ENCODE assay signal across 20 cellular contexts in the genomic region with DNA sequence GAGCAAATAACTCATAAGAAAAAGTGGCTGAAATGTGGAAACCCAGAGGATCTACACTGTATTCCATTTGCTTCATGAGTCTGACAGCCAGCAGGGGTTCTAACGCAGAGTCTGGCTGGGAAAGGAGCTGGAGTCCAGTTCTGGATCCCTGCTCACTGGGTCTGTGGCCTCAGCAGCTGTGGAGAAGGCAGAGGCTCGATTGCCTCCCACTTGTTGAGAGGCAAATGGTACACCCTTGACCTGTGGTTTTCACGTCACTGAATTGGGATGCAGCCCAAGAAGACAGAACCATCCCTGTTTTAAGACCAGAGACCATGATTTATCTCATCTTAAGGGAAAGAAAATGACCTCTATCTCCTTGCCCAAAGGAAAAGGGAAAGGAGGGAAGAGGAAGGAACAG.
"Had no signal": no experiment of that assay in that cellular context is flagged by ENCODE, and none has a peak within 500 bp of the region (broad histone marks: within the 10 kb centered on the region; RNA-seq: fewer than 3 reads in every experiment).

No MANE protein-coding gene starts in this region.

- H3K27ac ChIP-seq: coronary artery, esophagus squamous epithelium, gastroesophageal sphincter, heart right ventricle, neutrophil, suprapubic skin had no signal

- H3K9me3 ChIP-seq: esophagus squamous epithelium, gastroesophageal sphincter, heart right ventricle, neutrophil, suprapubic skin had no signal

- H3K36me3 ChIP-seq: esophagus squamous epithelium, gastroesophageal sphincter, heart right ventricle, neutrophil, suprapubic skin had no signal

- H3K4me3 ChIP-seq: coronary artery, esophagus squamous epithelium, gastroesophageal sphincter, heart right ventricle, suprapubic skin had no signal

- ATAC-seq: activated T-cell treated with anti-CD3 and anti-CD28 coated beads, Interleukin-2, amount 50 U/mL, for 4 hours; gastroesophageal sphincter; heart right ventricle; stimulated activated naive CD8-positive, alpha-beta T cell treated with anti-CD3 and anti-CD28 coated beads, Interleukin-15, Interleukin-2, amounts not matched to agents 100 U/mL and 50 U/mL, for 24 hours had no signal

- DNase-seq: activated CD4-positive, alpha-beta memory T cell treated with anti-CD3 and anti-CD28 coated beads, Interleukin-2, amount 10 ng/mL, durations not matched to agents 7 days and 5 days; activated CD4-positive, alpha-beta T cell treated with anti-CD3 and anti-CD28 coated beads for 4 hours; activated effector memory CD4-positive, alpha-beta T cell treated with Interleukin-2 at 50 U/mL for 16 hours; activated naive CD4-positive, alpha-beta T cell treated with anti-CD3 and anti-CD28 coated beads, Interleukin-2, amount 50 U/mL, for 16 hours; activated T-cell treated with anti-CD3 and anti-CD28 coated beads, Interleukin-2, amount 50 U/mL, for 4 hours; caudate nucleus; effector CD4-positive, alpha-beta T cell; esophagus squamous epithelium; heart right ventricle; naive B cell; posterior cingulate gyrus; small intestine; stimulated activated CD4-positive, alpha-beta T cell treated with anti-CD3 and anti-CD28 coated beads, Interleukin-4, amount 100 ng/mL, for 4 hours; stimulated activated CD8-positive, alpha-beta memory T cell treated with anti-CD3 and anti-CD28 coated beads, Interleukin-4, amount 100 ng/mL, for 48 hours; stimulated activated naive CD8-positive, alpha-beta T cell treated with anti-CD3 and anti-CD28 coated beads, Interleukin-15, Interleukin-2, amounts not matched to agents 100 U/mL and 50 U/mL, for 24 hours; trophoblast cell had no signal

- H3K27me3 ChIP-seq: gastroesophageal sphincter, suprapubic skin had no signal
